Comparison of ENCODE assay signal across 8 cellular contexts in genomic region chr6:36120979-36121706, GRCh38. TPM values are rescaled to one million over a fixed set of nuclear protein-coding genes. Genes with fewer than 3 reads are reported as not detected.
DNase-seq lines count a peak whose midpoint lies in the region; ATAC-seq and TF ChIP-seq lines count a peak whose summit lies in the region.

No MANE protein-coding gene starts in this region.

- no peaks in the 10 kb centered on the region for H3K27me3 ChIP-seq in CD4-positive, alpha-beta T cell (ENCODE audit: control insufficient read depth, insufficient read depth, low read length)

- peak; percentile 21 for ATAC-seq in CD4-positive, alpha-beta T cell (ENCODE audit: poor library complexity)
- ATAC-seq in GM18858 (IDR thresholded peaks at IDR 0.05; ENCODE audit: unreplicated experiment), result no peak

- no peaks in the 10 kb centered on the region for H3K9me3 ChIP-seq in CD4-positive, alpha-beta T cell (ENCODE audit: control insufficient read depth, low read length)

- H3K4me3 ChIP-seq in fibroblast of pulmonary artery (replicated peaks; ENCODE audit: low read depth, low read length) (no peak overlapping the region), skin epidermis (no peak overlapping the region)

- peak in 9 of 10 experiments; percentile 32 to 63 (median 51) for DNase-seq in CD4-positive, alpha-beta T cell
- DNase-seq in M059J (ENCODE audit: low read depth) (peak; percentile 72), fibroblast of pulmonary artery (ENCODE audit: low read depth) (peak; percentile 61), NCI-H226 (no peak), NCI-H526 (lab: John Stamatoyannopoulos, UW) (no peak)
- peak; percentile 85 for DNase-seq in activated CD4-positive, alpha-beta memory T cell treated with anti-CD3 and anti-CD28 coated beads for 36 hours

- peaks cover 95% of the 10 kb centered on the region for H3K4me1 Mint-ChIP-seq in CD4-positive, alpha-beta T cell (ENCODE audit: low read depth)
- H3K4me1 Mint-ChIP-seq in activated CD4-positive, alpha-beta memory T cell treated with anti-CD3 and anti-CD28 coated beads for 36 hours (ENCODE audit: low read depth), result peaks cover 81% of the 10 kb centered on the region

- H3K4me3 Mint-ChIP-seq in CD4-positive, alpha-beta T cell, result peak overlapping the region; percentile 86
- H3K4me3 Mint-ChIP-seq in activated CD4-positive, alpha-beta memory T cell treated with anti-CD3 and anti-CD28 coated beads for 36 hours, result peak overlapping the region; percentile 72

- POLR2A ChIA-PET in CD4-positive, alpha-beta T cell (lab: Charles Lee), result interaction anchor here (0.9 to 4.9 kb wide), 16 partner anchors 10 to 323 kb away, joined by 3 to 68 read pairs (median 8); partner anchors contain the start of genes BRPF3, MAPK13 and MAPK14
- POLR2A ChIA-PET in activated CD4-positive, alpha-beta memory T cell treated with anti-CD3 and anti-CD28 coated beads for 36 hours (lab: Charles Lee), result interaction anchor here (0.7 to 5.5 kb wide), 6 partner anchors 10 to 93 kb away, joined by 3 to 71 read pairs (median 6); partner anchors contain the start of genes BRPF3, MAPK13 and MAPK14

- H3K36me3 Mint-ChIP-seq in CD4-positive, alpha-beta T cell (ENCODE audit: low read depth), result no peaks in the 10 kb centered on the region
- H3K36me3 Mint-ChIP-seq in activated CD4-positive, alpha-beta memory T cell treated with anti-CD3 and anti-CD28 coated beads for 36 hours, result peaks cover 5% of the 10 kb centered on the region

- peak overlapping the region; percentile 93 for H3K27ac ChIP-seq in CD4-positive, alpha-beta T cell (ENCODE audit: low read depth, low read length)
- H3K27ac ChIP-seq in skin epidermis, result peak overlapping the region; percentile 5 to 96 (median 78)

- TF ChIP-seq CTCF in CD4-positive, alpha-beta T cell (IDR thresholded peaks at IDR 0.05), result no peak
- no peak for TF ChIP-seq CTCF in fibroblast of pulmonary artery (IDR thresholded peaks at IDR 0.05; ENCODE audit: low read length, missing control alignments)

- intact Hi-C loops in CD4-positive, alpha-beta T cell (cut with DNase I, micrococcal nuclease), result loop anchor here (1.0 to 10.0 kb wide), 5 partner anchors 10 to 181 kb away; no protein-coding TSS in a partner anchor
- intact Hi-C loops in activated CD4-positive, alpha-beta memory T cell treated with anti-CD3 and anti-CD28 coated beads for 36 hours (cut with micrococcal nuclease), result loop anchor here (1.0 to 10.0 kb wide), 8 partner anchors 10 to 1886 kb away; partner anchors contain the start of genes HMGA1, KCTD20, MAPK14 and PXT1

- no peaks in the 10 kb centered on the region for H3K9me3 Mint-ChIP-seq in CD4-positive, alpha-beta T cell
- H3K9me3 Mint-ChIP-seq in activated CD4-positive, alpha-beta memory T cell treated with anti-CD3 and anti-CD28 coated beads for 36 hours, result no peaks in the 10 kb centered on the region

- H3K27ac Mint-ChIP-seq in CD4-positive, alpha-beta T cell, result peak overlapping the region; percentile 97
- peak overlapping the region; percentile 100 for H3K27ac Mint-ChIP-seq in activated CD4-positive, alpha-beta memory T cell treated with anti-CD3 and anti-CD28 coated beads for 36 hours

- H3K27me3 Mint-ChIP-seq in CD4-positive, alpha-beta T cell, result no peaks in the 10 kb centered on the region
- H3K27me3 Mint-ChIP-seq in activated CD4-positive, alpha-beta memory T cell treated with anti-CD3 and anti-CD28 coated beads for 36 hours, result no peaks in the 10 kb centered on the region

- CTCF ChIA-PET in CD4-positive, alpha-beta T cell (lab: Charles Lee), result interaction anchor here (0.7 to 4.2 kb wide), 9 partner anchors 11 to 220 kb away, joined by 3 to 33 read pairs (median 4); partner anchors contain the start of genes MAPK13 and MAPK14
- CTCF ChIA-PET in activated CD4-positive, alpha-beta memory T cell treated with anti-CD3 and anti-CD28 coated beads for 36 hours (lab: Charles Lee), result interaction anchor here (0.9 to 4.2 kb wide), 15 partner anchors 8 to 260 kb away, joined by 3 to 36 read pairs (median 4); partner anchors contain the start of gene MAPK14

RNA-seq across cellular contexts. Expression of gene MAPK13, which starts 9.2 kb away (rescaled TPM):
- total RNA-seq in CD4-positive, alpha-beta T cell, result 10 to 100 TPM; 58.5 to 63.5 TPM
- 1.8 and 4.0 TPM in 2 replicates for total RNA-seq in M059J (2014; rRNA removed; shearing (Covaris generic))
- 10 to 100 TPM; 61.0 to 65.0 TPM for total RNA-seq in activated CD4-positive, alpha-beta memory T cell treated with anti-CD3 and anti-CD28 coated beads for 36 hours

Comparison
In these comparisons a context has a peak if more than half of its experiments do, and no peak if none do; other contexts are left out.
1. DNase-seq: peak in CD4-positive, alpha-beta T cell (9 of 10), M059J (single experiment), activated CD4-positive, alpha-beta memory T cell treated with anti-CD3 and anti-CD28 coated beads for 36 hours (single experiment) and fibroblast of pulmonary artery (single experiment); none in NCI-H226 (single experiment) and NCI-H526 (0 of 2).
2. RNA of gene MAPK13, which starts 9.2 kb away (total RNA-seq): 61.0 to 65.0 TPM in activated CD4-positive, alpha-beta memory T cell treated with anti-CD3 and anti-CD28 coated beads for 36 hours and 58.5 to 63.5 TPM in CD4-positive, alpha-beta T cell; 1.8 to 4.0 TPM in M059J; every median in the first group is over 10 times any median in the second.